In the genomic region with DNA sequence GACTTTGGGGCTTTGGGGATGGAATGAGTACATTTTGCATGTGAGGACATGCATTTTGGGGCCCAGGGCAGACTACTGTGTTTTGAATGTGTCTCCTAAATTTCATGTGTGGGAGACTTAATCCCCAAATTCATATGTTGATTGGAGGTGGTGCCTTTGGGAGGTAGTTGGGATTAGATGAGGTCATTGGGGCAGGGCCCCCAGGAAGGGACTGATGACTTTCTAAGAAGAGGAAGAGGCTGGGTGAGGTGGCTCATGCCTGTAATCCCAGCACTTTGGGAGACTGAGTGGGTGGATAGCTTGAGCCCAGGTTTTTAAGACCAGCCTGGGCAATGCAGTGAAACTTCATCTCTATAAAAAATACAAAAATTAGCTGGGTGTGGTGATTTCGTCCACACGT, we compare ENCODE assay signal across 19 cellular contexts. TPM values are rescaled to one million over a fixed set of nuclear protein-coding genes. Genes with fewer than 3 reads are reported as not detected.
DNase-seq lines count a peak whose midpoint lies in the region; ATAC-seq, FAIRE-seq and TF ChIP-seq lines count a peak whose summit lies in the region.
"Had no signal": no experiment of that assay in that cellular context is flagged by ENCODE, and none has a peak within 500 bp of the region (broad histone marks: within the 10 kb centered on the region; RNA-seq: fewer than 3 reads in every experiment).

No MANE protein-coding gene starts in this region.

- no peak overlapping the region for H3K56ac ChIP-seq in H9 (ENCODE audit: insufficient read length, low read depth, low read length)

- H3K27ac Mint-ChIP-seq in CD14-positive monocyte (peak overlapping the region in 6 of 7 donors; percentile 9 to 93 (median 84)), H9 (peak overlapping the region in 2 of 3 experiments; percentile 20 to 34; a peak in 3 of 7 replicates)
- H3K27ac Mint-ChIP-seq: CD4-positive, CD25-positive, alpha-beta regulatory T cell had no signal

- no peaks in the 10 kb centered on the region for H3K36me3 ChIP-seq in kidney (ENCODE audit: control insufficient read depth in 1 of 2, insufficient read depth in 2 of 2, low read length in 2 of 2)

- H2BK12ac ChIP-seq in H9 (ENCODE audit: insufficient read length, low read depth, low read length), result no peak overlapping the region

- WGBS in H9 (ENCODE audit: extremely low coverage, insufficient read length, low lambda C conversion rate), result no CpG with 5 or more reads among the region's 2 CpGs

- no peak for ATAC-seq in GM21619 (IDR thresholded peaks at IDR 0.05; ENCODE audit: unreplicated experiment)
- ATAC-seq: K562 had no signal

- H3K27me3 Mint-ChIP-seq in CD14-positive monocyte (ENCODE audit: low read depth in 3 of 3) (peaks cover 0 to 2% (median 0%) of the 10 kb centered on the region in 3 donors), H9 (ENCODE audit: low read depth) (peaks cover 6% of the 10 kb centered on the region)

- no peak overlapping the region for H2BK120ac ChIP-seq in H9 (ENCODE audit: low read depth, low read length, poor library complexity, severe bottlenecking)

- H3K18ac ChIP-seq in H9 (ENCODE audit: insufficient read length, low read depth, low read length), result peak overlapping the region; percentile 2

- peaks cover 67% of the 10 kb centered on the region for H3K4me1 Mint-ChIP-seq in CD14-positive monocyte
- peaks cover 20 to 21% of the 10 kb centered on the region in 2 experiments for H3K4me1 Mint-ChIP-seq in H9

- TF ChIP-seq CTCF in CD14-positive monocyte (IDR thresholded peaks at IDR 0.05), result no peak
- no peak for TF ChIP-seq CTCF in H9 (conservative IDR thresholded peaks at IDR 0.05)
- TF ChIP-seq CTCF in kidney (IDR thresholded peaks at IDR 0.05; ENCODE audit: borderline replicate concordance, extremely low read depth, insufficient read depth), result no peak

- no peaks in the 10 kb centered on the region for H3K4me1 ChIP-seq in H9 (ENCODE audit: insufficient read depth, low read length)
- no peaks in the 10 kb centered on the region for H3K4me1 ChIP-seq in kidney (ENCODE audit: control insufficient read depth in 1 of 2, insufficient read depth in 1 of 2, low read depth in 1 of 2, low read length in 2 of 2)

- no peaks in the 10 kb centered on the region for H3K79me1 ChIP-seq in H9 (ENCODE audit: insufficient read depth, low read depth, low read length, poor library complexity, severe bottlenecking)

- H3K27ac ChIP-seq in H9 (ENCODE audit: insufficient read length, low read depth, low read length), result no peak overlapping the region
- no peak overlapping the region for H3K27ac ChIP-seq in kidney (ENCODE audit: low read depth in 2 of 2, low read length in 2 of 2)

- H4K5ac ChIP-seq in H9 (ENCODE audit: insufficient read length, low read depth, low read length), result no peak overlapping the region

- no peaks in the 10 kb centered on the region for H3K23me2 ChIP-seq in H9 (ENCODE audit: insufficient read length, low read depth, low read length, poor library complexity, severe bottlenecking)

- H2AK5ac ChIP-seq in H9 (ENCODE audit: insufficient read length, low read length), result no peak overlapping the region

- no peaks in the 10 kb centered on the region for H3K79me2 ChIP-seq in H9 (ENCODE audit: insufficient read depth, low read length)

- H3K9ac ChIP-seq in H9 (ENCODE audit: extremely low read depth, insufficient read length, low read length) (no peak overlapping the region), kidney (ENCODE audit: low read length in 2 of 2) (no peak overlapping the region)

- intact Hi-C loops in CD14-positive monocyte (cut with micrococcal nuclease) (no loop called here), kidney (cut with DNase I) (loop anchor here (5.0 kb wide), 1 partner anchor 286 kb away; no protein-coding TSS in a partner anchor)

- no peak overlapping the region for H3K4me3 Mint-ChIP-seq in CD14-positive monocyte
- H3K4me3 Mint-ChIP-seq in H9, result no peak overlapping the region
- H3K4me3 Mint-ChIP-seq: CD8-positive, alpha-beta memory T cell had no signal

- no peak overlapping the region for H2BK5ac ChIP-seq in H9 (ENCODE audit: insufficient read length, low read length)

- H2BK15ac ChIP-seq in H9 (ENCODE audit: low read depth, low read length), result no peak overlapping the region

- no peaks in the 10 kb centered on the region for H3K27me3 ChIP-seq in H9 (ENCODE audit: insufficient read depth, low read length)

- H4K8ac ChIP-seq in H9 (replicated peaks; ENCODE audit: insufficient read length, low read depth, low read length), result no peak overlapping the region

- H3K4me3 ChIP-seq in kidney (ENCODE audit: low read length in 2 of 2), result no peak overlapping the region
- H3K4me3 ChIP-seq: K562 had no signal

- peaks cover 15 to 26% (median 20%) of the 10 kb centered on the region in 7 donors for H3K9me3 Mint-ChIP-seq in CD14-positive monocyte
- peaks cover 0 to 6% of the 10 kb centered on the region in 2 experiments; a peak in 3 of 5 replicates for H3K9me3 Mint-ChIP-seq in H9
- H3K9me3 Mint-ChIP-seq: CD8-positive, alpha-beta memory T cell had no signal

- no peak overlapping the region for H4K91ac ChIP-seq in H9 (ENCODE audit: insufficient read length, low read depth, low read length)

- no peaks in the 10 kb centered on the region for H3K9me3 ChIP-seq in H9 (ENCODE audit: control insufficient read depth, low read depth, low read length)
- H3K9me3 ChIP-seq in kidney (ENCODE audit: control insufficient read depth in 1 of 2, low read length in 2 of 2), result no peaks in the 10 kb centered on the region

- no peak overlapping the region for H3K14ac ChIP-seq in H9 (ENCODE audit: insufficient read depth, low read length)

- H2AFZ ChIP-seq in H9 (ENCODE audit: low read length), result no peak overlapping the region

- no peak overlapping the region for H3T11ph ChIP-seq in H9 (ENCODE audit: low read length)

- no peak overlapping the region for H3K4me2 ChIP-seq in H9 (ENCODE audit: insufficient read depth, insufficient read length, low read length)

- H3K23ac ChIP-seq in H9 (ENCODE audit: insufficient read length, low read depth, low read length), result no peak overlapping the region

- no peak overlapping the region for H2BK20ac ChIP-seq in H9 (ENCODE audit: low read depth, low read length, poor library complexity, severe bottlenecking)

- FAIRE-seq in kidney (lab: Jason Lieb, UNC), result no peak
- FAIRE-seq: GM12892, GM18507, K562 had no signal

- peaks cover 5 to 6% of the 10 kb centered on the region in 2 donors for H3K36me3 Mint-ChIP-seq in CD14-positive monocyte
- no peaks in the 10 kb centered on the region; a peak in 1 of 7 replicates for H3K36me3 Mint-ChIP-seq in H9 (ENCODE audit: insufficient read depth in 1 of 3, low read depth in 3 of 3)
- H3K36me3 Mint-ChIP-seq: CD4-positive, CD25-positive, alpha-beta regulatory T cell; CD8-positive, alpha-beta memory T cell had no signal

- no peak overlapping the region for H3K4ac ChIP-seq in H9 (ENCODE audit: low read depth, low read length)

- H4K20me1 ChIP-seq in H9 (ENCODE audit: control insufficient read depth, insufficient read depth, insufficient read length), result no peaks in the 10 kb centered on the region

- no peak for DNase-seq in CD14-positive monocyte (ENCODE audit: low spot score)
- DNase-seq in H9, result no peak
- peak; percentile 12 for DNase-seq in MV-4-11 (lab: John Stamatoyannopoulos, UW)
- DNase-seq in kidney, result peak; percentile 4
- no peak for DNase-seq in NCI-H1417 (lab: John Stamatoyannopoulos, UW)
- DNase-seq in HuH-7.5 (ENCODE audit: low spot score), result no peak
- DNase-seq in NCI-H2029 (lab: John Stamatoyannopoulos, UW), result no peak
- DNase-seq: CD4-positive, CD25-positive, alpha-beta regulatory T cell; COR-L47; DMS79; GDM1; GOT3; H7; IMR-90 had no signal

RNA-seq across cellular contexts. Expression of a gene that starts 42.8 kb away (rescaled TPM):
- polyA plus RNA-seq in CD14-positive monocyte (1 to 10 TPM in 1 of 2 donors, under 1 TPM in 1; 0.89 to 1.5 TPM), kidney (ENCODE audit: insufficient read depth, low read depth, low replicate concordance) (6.7 TPM)
- total RNA-seq in H9 (2021) (1.5 and 1.9 TPM in 2 replicates), kidney (50.5 TPM)

RNA-seq across cellular contexts. Expression of a gene that starts 47.0 kb away (rescaled TPM):
- 10 to 100 TPM; 38.4 to 41.0 TPM for polyA plus RNA-seq in CD14-positive monocyte
- 63.2 and 63.5 TPM in 2 replicates for total RNA-seq in H9 (2021)
- total RNA-seq in kidney, result 36.8 TPM
- polyA plus RNA-seq in kidney (ENCODE audit: insufficient read depth, low read depth, low replicate concordance), result 52.1 TPM

Comparison
In these comparisons a context has a peak if more than half of its experiments do, and no peak if none do; other contexts are left out.
1. DNase-seq: peak in MV-4-11 (single experiment) and kidney (single experiment); none in CD14-positive monocyte (single experiment), H9 (single experiment), NCI-H1417 (0 of 3), HuH-7.5 (single experiment) and NCI-H2029 (single experiment).
2. RNA of a gene that starts 42.8 kb away (total RNA-seq): 50.5 TPM in kidney (single experiment); 1.5 to 1.9 TPM in H9; every median in the first group is over 10 times any median in the second.